Comparison of ENCODE assay signal across 8 cellular contexts in the genomic region with DNA sequence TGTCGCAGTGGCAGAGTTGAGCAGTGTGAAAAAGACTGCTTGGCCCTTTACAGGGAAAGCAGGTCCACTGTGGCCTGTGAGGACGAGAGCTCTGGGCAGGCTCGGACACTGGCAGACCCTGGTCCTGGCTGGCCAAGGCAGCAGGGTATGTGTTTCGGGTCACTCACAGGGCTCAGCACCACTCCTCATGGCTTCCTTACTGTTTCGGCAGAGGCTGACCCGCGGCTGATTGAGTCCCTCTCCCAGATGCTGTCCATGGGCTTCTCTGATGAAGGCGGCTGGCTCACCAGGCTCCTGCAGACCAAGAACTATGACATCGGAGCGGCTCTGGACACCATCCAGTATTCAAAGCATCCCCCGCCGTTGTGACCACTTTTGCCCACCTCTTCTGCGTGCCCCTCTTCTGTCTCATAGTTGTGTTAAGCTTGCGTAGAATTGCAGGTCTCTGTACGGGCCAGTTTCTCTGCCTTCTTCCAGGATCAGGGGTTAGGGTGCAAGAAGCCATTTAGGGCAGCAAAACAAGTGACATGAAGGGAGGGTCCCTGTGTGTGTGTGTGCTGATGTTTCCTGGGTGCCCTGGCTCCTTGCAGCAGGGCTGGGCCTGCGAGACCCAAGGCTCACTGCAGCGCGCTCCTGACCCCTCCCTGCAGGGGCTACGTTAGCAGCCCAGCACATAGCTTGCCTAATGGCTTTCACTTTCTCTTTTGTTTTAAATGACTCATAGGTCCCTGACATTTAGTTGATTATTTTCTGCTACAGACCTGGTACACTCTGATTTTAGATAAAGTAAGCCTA. TPM values are rescaled to one million over a fixed set of nuclear protein-coding genes. Genes with fewer than 3 reads are reported as not detected.
A peak's percentile ranks its signal among the peaks of the same experiment; 100 is the strongest.
DNase-seq lines count a peak whose midpoint lies in the region; ATAC-seq and TF ChIP-seq lines count a peak whose summit lies in the region.

No MANE protein-coding gene starts in this region.

- TF ChIP-seq CTCF in uterus (IDR thresholded peaks at IDR 0.05) = no peak

- H3K4me1 ChIP-seq in mucosa of rectum (ENCODE audit: control insufficient read depth in 2 of 2, insufficient read depth in 2 of 2, low read length in 2 of 2) (peaks cover 0 to 8% of the 10 kb centered on the region in 2 donors), uterus (no peaks in the 10 kb centered on the region)

- peaks cover 59 to 67% of the 10 kb centered on the region in 2 donors for H3K36me3 ChIP-seq in mucosa of rectum (ENCODE audit: control insufficient read depth in 2 of 2, insufficient read depth in 2 of 2, low read length in 2 of 2)
- no peaks in the 10 kb centered on the region for H3K36me3 ChIP-seq in uterus

- H3K4me3 ChIP-seq in mucosa of rectum (ENCODE audit: low read length in 2 of 2) (no peak overlapping the region), uterus (no peak overlapping the region)

- intact Hi-C loops in uterus (cut with DNase I; ENCODE audit: low total_unique reads) = no loop called here

- peak; percentile 31 for DNase-seq in NCI-H69 (lab: John Stamatoyannopoulos, UW)
- DNase-seq in NCI-H1092 treated with DMSO at 0.1 percent for 48 hours (lab: John Stamatoyannopoulos, UW) = no peak
- DNase-seq in HUDEP-2 (lab: John Stamatoyannopoulos, UW; ENCODE audit: unreplicated experiment in 76 of 76) = no peak
- no peak for DNase-seq in uterus

- peaks cover 18% of the 10 kb centered on the region for H3K4me1 Mint-ChIP-seq in activated naive CD8-positive, alpha-beta T cell (ENCODE audit: low read depth)

- peak overlapping the region in 1 of 2 donors; percentile 26 for H3K9ac ChIP-seq in mucosa of rectum (ENCODE audit: low read depth in 1 of 2, low read length in 2 of 2)

- ATAC-seq in GM18502 (IDR thresholded peaks at IDR 0.05; ENCODE audit: poor library complexity, unreplicated experiment) (peak; percentile 39), HG03457 (IDR thresholded peaks at IDR 0.05; ENCODE audit: unreplicated experiment) (no peak)

- H3K27me3 Mint-ChIP-seq in activated naive CD8-positive, alpha-beta T cell = no peaks in the 10 kb centered on the region

- peaks cover 9% of the 10 kb centered on the region for H3K36me3 Mint-ChIP-seq in activated naive CD8-positive, alpha-beta T cell

- H3K9me3 Mint-ChIP-seq in activated naive CD8-positive, alpha-beta T cell (ENCODE audit: low read depth) = no peaks in the 10 kb centered on the region

- peak overlapping the region; percentile 29 to 43 for H3K27ac ChIP-seq in mucosa of rectum (ENCODE audit: low read depth in 2 of 2, low read length in 2 of 2)
- no peak overlapping the region for H3K27ac ChIP-seq in uterus

- H3K27ac Mint-ChIP-seq in activated naive CD8-positive, alpha-beta T cell = peak overlapping the region; percentile 93

- H3K9me3 ChIP-seq in mucosa of rectum (ENCODE audit: control insufficient read depth in 2 of 2, low read length in 2 of 2) (no peaks in the 10 kb centered on the region), uterus (no peaks in the 10 kb centered on the region)

- no peak for TF ChIP-seq POLR2A in uterus (IDR thresholded peaks at IDR 0.05)

- peak overlapping the region; percentile 44 for H3K4me3 Mint-ChIP-seq in activated naive CD8-positive, alpha-beta T cell

- H3K27me3 ChIP-seq in mucosa of rectum (ENCODE audit: control insufficient read depth in 2 of 2, insufficient read depth in 2 of 2, low read length in 2 of 2) = no peaks in the 10 kb centered on the region
- H3K27me3 ChIP-seq in uterus = no peaks in the 10 kb centered on the region

RNA-seq across cellular contexts. Expression of a gene that starts 15.7 kb away (rescaled TPM):
- total RNA-seq in uterus = 100 to 1,000 TPM in 3 of 4 donors, 10 to 100 TPM in 1; 94.7 to 874 (median 439) TPM

RNA-seq across cellular contexts. Expression of a gene that starts 22.2 kb away (rescaled TPM):
- 100 to 1,000 TPM in 1 of 4 donors, 10 to 100 TPM in 3; 16.8 to 138 (median 61.6) TPM for total RNA-seq in uterus

RNA-seq across cellular contexts. Expression of a gene that starts 29.8 kb away (rescaled TPM):
- 10 to 100 TPM; 31.8 to 87.4 (median 66.4) TPM for total RNA-seq in uterus

RNA-seq across cellular contexts. Expression of a gene that starts 42.6 kb away (rescaled TPM):
- 10 to 100 TPM in 2 of 4 donors, 1 to 10 TPM in 1, not detected in 1; 4.1 to 22.9 (median 13.6) TPM for total RNA-seq in uterus

Comparison
In these comparisons a context has a peak if more than half of its experiments do, and no peak if none do; other contexts are left out.
1. H3K27ac ChIP-seq: peak in mucosa of rectum (2 of 2); none in uterus (0 of 2).